1 cellular context compared by ENCODE assay signal in genomic region chr17:66228887-66229782, GRCh38.
TF ChIP-seq lines count a peak whose summit lies in the region.

A gene with protein sequence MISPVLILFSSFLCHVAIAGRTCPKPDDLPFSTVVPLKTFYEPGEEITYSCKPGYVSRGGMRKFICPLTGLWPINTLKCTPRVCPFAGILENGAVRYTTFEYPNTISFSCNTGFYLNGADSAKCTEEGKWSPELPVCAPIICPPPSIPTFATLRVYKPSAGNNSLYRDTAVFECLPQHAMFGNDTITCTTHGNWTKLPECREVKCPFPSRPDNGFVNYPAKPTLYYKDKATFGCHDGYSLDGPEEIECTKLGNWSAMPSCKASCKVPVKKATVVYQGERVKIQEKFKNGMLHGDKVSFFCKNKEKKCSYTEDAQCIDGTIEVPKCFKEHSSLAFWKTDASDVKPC (minus strand): TSS chr17:66229415. CDS start chr17:66229379, 36 bp downstream.

TF ChIP-seq in HepG2, 621 proteins besides CTCF, POLR2A, EP300 and RAD21 (continued from another document and continues in another):
- TF ChIP-seq, protein P1, sequence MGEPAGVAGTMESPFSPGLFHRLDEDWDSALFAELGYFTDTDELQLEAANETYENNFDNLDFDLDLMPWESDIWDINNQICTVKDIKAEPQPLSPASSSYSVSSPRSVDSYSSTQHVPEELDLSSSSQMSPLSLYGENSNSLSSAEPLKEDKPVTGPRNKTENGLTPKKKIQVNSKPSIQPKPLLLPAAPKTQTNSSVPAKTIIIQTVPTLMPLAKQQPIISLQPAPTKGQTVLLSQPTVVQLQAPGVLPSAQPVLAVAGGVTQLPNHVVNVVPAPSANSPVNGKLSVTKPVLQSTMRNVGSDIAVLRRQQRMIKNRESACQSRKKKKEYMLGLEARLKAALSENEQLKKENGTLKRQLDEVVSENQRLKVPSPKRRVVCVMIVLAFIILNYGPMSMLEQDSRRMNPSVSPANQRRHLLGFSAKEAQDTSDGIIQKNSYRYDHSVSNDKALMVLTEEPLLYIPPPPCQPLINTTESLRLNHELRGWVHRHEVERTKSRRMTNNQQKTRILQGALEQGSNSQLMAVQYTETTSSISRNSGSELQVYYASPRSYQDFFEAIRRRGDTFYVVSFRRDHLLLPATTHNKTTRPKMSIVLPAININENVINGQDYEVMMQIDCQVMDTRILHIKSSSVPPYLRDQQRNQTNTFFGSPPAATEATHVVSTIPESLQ (CRISPR knock-in tag; conservative IDR thresholded peaks at IDR 0.05), result peak; percentile 96; the same call in 1 of the 2 replicates
- TF ChIP-seq KDM6A (CRISPR knock-in tag; IDR thresholded peaks at IDR 0.05; ENCODE audit: low read depth) (peak; percentile 50), RELA (CRISPR knock-in tag; IDR thresholded peaks at IDR 0.05) (no peak), ZNF292 (CRISPR knock-in tag; IDR thresholded peaks at IDR 0.05; ENCODE audit: borderline replicate concordance, low read depth) (no peak; the same call in 1 of the 2 replicates), ZNF160 (CRISPR knock-in tag; IDR thresholded peaks at IDR 0.05) (peak; percentile 17; the same call in 1 of the 2 replicates), RBM39 (IDR thresholded peaks at IDR 0.05; ENCODE audit: low read depth, low read length, poor library complexity, severe bottlenecking) (no peak), TAF1 (CRISPR knock-in tag; IDR thresholded peaks at IDR 0.05) (peak; percentile 74), ZFYVE20 (CRISPR knock-in tag; IDR thresholded peaks at IDR 0.05; ENCODE audit: borderline replicate concordance, low read depth) (no peak), ZNF441 (CRISPR knock-in tag; IDR thresholded peaks at IDR 0.05; ENCODE audit: borderline replicate concordance) (0 out of 2 replicates have a peak, but pooled peaks have one; percentile 40), ZBTB10 (CRISPR knock-in tag; IDR thresholded peaks at IDR 0.05; ENCODE audit: borderline replicate concordance) (peak; percentile 63; the same call in 1 of the 2 replicates), ZBTB7A (CRISPR knock-in tag; IDR thresholded peaks at IDR 0.05) (no peak), ZNF556 (CRISPR knock-in tag; IDR thresholded peaks at IDR 0.05; ENCODE audit: borderline replicate concordance) (0 out of 2 replicates have a peak, but pooled peaks have one; percentile 48), ZC3H13 (CRISPR knock-in tag; IDR thresholded peaks at IDR 0.05) (no peak), DNMT3B (CRISPR knock-in tag; conservative IDR thresholded peaks at IDR 0.05) (peak; percentile 86; the same call in 1 of the 2 replicates), NRL (CRISPR knock-in tag; IDR thresholded peaks at IDR 0.05; ENCODE audit: borderline replicate concordance) (no peak), ZNF652 (CRISPR knock-in tag; IDR thresholded peaks at IDR 0.05; ENCODE audit: borderline replicate concordance, low read depth) (peak; percentile 59; the same call in 1 of the 2 replicates), ZNF576 (CRISPR knock-in tag; IDR thresholded peaks at IDR 0.05) (no peak), FOXJ3 (CRISPR knock-in tag; IDR thresholded peaks at IDR 0.05; ENCODE audit: borderline replicate concordance) (peak; percentile 89; the same call in 1 of the 2 replicates), NFKBIZ (CRISPR knock-in tag; IDR thresholded peaks at IDR 0.05) (peak; percentile 55; the same call in 1 of the 2 replicates), RXRA (CRISPR knock-in tag; IDR thresholded peaks at IDR 0.05) (peak; percentile 47; the same call in 1 of the 2 replicates), HDAC2 (CRISPR knock-in tag; IDR thresholded peaks at IDR 0.05) (peak; percentile 42; the same call in 1 of the 2 replicates), ZFY (CRISPR knock-in tag; IDR thresholded peaks at IDR 0.05) (peak; percentile 38; the same call in 1 of the 2 replicates), HOXD1 (CRISPR knock-in tag; IDR thresholded peaks at IDR 0.05) (0 out of 2 replicates have a peak, but pooled peaks have one; percentile 47), ATF3 (CRISPR knock-in tag; IDR thresholded peaks at IDR 0.05) (peak; percentile 86), ZNF614 (CRISPR knock-in tag; IDR thresholded peaks at IDR 0.05; ENCODE audit: borderline replicate concordance) (peak; percentile 80), CENPX (CRISPR knock-in tag; IDR thresholded peaks at IDR 0.05) (no peak), IRX3 (CRISPR knock-in tag; IDR thresholded peaks at IDR 0.05; ENCODE audit: borderline replicate concordance, low read depth) (peak; percentile 81; the same call in 1 of the 2 replicates), JUN (CRISPR knock-in tag; IDR thresholded peaks at IDR 0.05) (no peak; the same call in 1 of the 2 replicates)
- TF ChIP-seq, protein P2, sequence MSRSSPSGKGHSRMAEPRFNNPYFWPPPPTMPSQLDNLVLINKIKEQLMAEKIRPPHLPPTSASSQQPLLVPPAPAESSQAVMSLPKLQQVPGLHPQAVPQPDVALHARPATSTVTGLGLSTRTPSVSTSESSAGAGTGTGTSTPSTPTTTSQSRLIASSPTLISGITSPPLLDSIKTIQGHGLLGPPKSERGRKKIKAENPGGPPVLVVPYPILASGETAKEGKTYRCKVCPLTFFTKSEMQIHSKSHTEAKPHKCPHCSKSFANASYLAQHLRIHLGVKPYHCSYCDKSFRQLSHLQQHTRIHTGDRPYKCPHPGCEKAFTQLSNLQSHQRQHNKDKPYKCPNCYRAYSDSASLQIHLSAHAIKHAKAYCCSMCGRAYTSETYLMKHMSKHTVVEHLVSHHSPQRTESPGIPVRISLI (CRISPR knock-in tag; IDR thresholded peaks at IDR 0.05; ENCODE audit: borderline replicate concordance), result 0 out of 2 replicates have a peak, but pooled peaks have one; percentile 22
- TF ChIP-seq, protein P3, sequence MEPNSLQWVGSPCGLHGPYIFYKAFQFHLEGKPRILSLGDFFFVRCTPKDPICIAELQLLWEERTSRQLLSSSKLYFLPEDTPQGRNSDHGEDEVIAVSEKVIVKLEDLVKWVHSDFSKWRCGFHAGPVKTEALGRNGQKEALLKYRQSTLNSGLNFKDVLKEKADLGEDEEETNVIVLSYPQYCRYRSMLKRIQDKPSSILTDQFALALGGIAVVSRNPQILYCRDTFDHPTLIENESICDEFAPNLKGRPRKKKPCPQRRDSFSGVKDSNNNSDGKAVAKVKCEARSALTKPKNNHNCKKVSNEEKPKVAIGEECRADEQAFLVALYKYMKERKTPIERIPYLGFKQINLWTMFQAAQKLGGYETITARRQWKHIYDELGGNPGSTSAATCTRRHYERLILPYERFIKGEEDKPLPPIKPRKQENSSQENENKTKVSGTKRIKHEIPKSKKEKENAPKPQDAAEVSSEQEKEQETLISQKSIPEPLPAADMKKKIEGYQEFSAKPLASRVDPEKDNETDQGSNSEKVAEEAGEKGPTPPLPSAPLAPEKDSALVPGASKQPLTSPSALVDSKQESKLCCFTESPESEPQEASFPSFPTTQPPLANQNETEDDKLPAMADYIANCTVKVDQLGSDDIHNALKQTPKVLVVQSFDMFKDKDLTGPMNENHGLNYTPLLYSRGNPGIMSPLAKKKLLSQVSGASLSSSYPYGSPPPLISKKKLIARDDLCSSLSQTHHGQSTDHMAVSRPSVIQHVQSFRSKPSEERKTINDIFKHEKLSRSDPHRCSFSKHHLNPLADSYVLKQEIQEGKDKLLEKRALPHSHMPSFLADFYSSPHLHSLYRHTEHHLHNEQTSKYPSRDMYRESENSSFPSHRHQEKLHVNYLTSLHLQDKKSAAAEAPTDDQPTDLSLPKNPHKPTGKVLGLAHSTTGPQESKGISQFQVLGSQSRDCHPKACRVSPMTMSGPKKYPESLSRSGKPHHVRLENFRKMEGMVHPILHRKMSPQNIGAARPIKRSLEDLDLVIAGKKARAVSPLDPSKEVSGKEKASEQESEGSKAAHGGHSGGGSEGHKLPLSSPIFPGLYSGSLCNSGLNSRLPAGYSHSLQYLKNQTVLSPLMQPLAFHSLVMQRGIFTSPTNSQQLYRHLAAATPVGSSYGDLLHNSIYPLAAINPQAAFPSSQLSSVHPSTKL (CRISPR knock-in tag; IDR thresholded peaks at IDR 0.05), result peak; percentile 84
- TF ChIP-seq, protein P4, sequence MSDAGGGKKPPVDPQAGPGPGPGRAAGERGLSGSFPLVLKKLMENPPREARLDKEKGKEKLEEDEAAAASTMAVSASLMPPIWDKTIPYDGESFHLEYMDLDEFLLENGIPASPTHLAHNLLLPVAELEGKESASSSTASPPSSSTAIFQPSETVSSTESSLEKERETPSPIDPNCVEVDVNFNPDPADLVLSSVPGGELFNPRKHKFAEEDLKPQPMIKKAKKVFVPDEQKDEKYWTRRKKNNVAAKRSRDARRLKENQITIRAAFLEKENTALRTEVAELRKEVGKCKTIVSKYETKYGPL (CRISPR knock-in tag; IDR thresholded peaks at IDR 0.05), result peak; percentile 56; the same call in 1 of the 2 replicates
- TF ChIP-seq, protein P5, sequence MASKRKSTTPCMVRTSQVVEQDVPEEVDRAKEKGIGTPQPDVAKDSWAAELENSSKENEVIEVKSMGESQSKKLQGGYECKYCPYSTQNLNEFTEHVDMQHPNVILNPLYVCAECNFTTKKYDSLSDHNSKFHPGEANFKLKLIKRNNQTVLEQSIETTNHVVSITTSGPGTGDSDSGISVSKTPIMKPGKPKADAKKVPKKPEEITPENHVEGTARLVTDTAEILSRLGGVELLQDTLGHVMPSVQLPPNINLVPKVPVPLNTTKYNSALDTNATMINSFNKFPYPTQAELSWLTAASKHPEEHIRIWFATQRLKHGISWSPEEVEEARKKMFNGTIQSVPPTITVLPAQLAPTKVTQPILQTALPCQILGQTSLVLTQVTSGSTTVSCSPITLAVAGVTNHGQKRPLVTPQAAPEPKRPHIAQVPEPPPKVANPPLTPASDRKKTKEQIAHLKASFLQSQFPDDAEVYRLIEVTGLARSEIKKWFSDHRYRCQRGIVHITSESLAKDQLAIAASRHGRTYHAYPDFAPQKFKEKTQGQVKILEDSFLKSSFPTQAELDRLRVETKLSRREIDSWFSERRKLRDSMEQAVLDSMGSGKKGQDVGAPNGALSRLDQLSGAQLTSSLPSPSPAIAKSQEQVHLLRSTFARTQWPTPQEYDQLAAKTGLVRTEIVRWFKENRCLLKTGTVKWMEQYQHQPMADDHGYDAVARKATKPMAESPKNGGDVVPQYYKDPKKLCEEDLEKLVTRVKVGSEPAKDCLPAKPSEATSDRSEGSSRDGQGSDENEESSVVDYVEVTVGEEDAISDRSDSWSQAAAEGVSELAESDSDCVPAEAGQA (IDR thresholded peaks at IDR 0.05; ENCODE audit: low read depth), result no peak
- TF ChIP-seq, protein P5 (CRISPR knock-in tag; IDR thresholded peaks at IDR 0.05; ENCODE audit: borderline replicate concordance), result peak; percentile 92; the same call in 1 of the 2 replicates
- TF ChIP-seq, protein P6, sequence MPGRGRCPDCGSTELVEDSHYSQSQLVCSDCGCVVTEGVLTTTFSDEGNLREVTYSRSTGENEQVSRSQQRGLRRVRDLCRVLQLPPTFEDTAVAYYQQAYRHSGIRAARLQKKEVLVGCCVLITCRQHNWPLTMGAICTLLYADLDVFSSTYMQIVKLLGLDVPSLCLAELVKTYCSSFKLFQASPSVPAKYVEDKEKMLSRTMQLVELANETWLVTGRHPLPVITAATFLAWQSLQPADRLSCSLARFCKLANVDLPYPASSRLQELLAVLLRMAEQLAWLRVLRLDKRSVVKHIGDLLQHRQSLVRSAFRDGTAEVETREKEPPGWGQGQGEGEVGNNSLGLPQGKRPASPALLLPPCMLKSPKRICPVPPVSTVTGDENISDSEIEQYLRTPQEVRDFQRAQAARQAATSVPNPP (CRISPR knock-in tag; IDR thresholded peaks at IDR 0.05), result peak; percentile 83; the same call in 1 of the 2 replicates
